Comparison of ENCODE assay signal across 7 cellular contexts in the genomic region with DNA sequence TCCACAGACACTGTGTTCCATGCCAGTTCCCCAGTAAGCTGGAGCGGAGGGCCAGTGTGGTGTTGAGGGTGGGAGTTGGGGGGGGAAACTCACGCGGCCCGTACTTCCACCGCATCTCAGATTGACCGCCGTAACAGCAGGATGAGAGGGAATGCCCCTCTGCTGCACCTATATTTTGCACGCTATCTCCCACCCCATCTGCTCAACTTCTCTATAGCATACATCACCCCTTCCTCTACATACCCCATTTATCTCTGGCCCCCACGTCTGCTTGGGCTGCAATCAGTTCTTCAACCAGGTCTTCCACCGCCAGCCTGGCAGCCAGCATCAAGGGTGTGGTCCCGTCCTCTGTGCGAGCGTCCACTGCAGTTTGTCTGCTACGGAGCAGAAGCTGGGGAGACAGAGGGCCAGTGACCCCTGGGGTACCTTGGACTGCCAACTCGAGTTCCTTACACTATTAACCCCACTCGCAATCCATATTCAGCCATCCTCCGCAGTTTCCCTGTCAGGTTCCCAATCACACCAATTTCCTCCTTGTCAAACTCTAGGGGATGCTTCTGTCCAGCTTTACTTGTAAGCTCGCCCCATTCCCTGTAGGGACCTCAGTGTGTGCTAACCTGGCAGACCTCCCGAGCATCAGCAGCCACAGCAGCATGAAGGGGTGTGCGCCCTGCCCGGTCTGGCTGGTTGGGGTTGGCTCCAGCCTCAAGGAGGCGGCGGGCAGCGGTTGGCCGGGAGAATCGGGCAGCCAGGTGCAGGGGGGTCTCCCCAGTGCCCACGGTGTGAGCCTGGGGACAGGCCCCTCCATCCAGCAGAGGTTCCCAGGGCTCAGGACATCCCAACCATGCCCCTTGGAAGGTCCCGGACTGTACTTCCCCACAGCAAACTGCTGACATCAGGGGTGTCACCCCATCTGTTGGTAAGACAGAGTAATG. TPM values are rescaled to one million over a fixed set of nuclear protein-coding genes. Genes with fewer than 3 reads are reported as not detected.
DNase-seq lines count a peak whose midpoint lies in the region; ATAC-seq, FAIRE-seq and TF ChIP-seq lines count a peak whose summit lies in the region.

No MANE protein-coding gene starts in this region.

- intact Hi-C loops in pancreas (cut with DNase I): no loop called here

- H3K9me3 ChIP-seq in pancreas: no peaks in the 10 kb centered on the region

- no peak for TF ChIP-seq CTCF in VCaP (conservative IDR thresholded peaks at IDR 0.05)
- TF ChIP-seq CTCF in foreskin keratinocyte (conservative IDR thresholded peaks at IDR 0.05): no peak
- TF ChIP-seq CTCF in pancreas (IDR thresholded peaks at IDR 0.05): no peak

- peak; percentile 19 for DNase-seq in HT-29 (ENCODE audit: low spot score)
- DNase-seq in foreskin keratinocyte: no peak
- DNase-seq in pancreas: peak in 2 of 6 donors; percentile 42 to 59
- DNase-seq in NCI-H187 treated with DMSO at 0.1 percent for 48 hours (lab: John Stamatoyannopoulos, UW): no peak
- no peak for DNase-seq in NCI-H510A (lab: John Stamatoyannopoulos, UW)

- H3K36me3 ChIP-seq in pancreas: no peaks in the 10 kb centered on the region

- ATAC-seq in foreskin keratinocyte (no peak), pancreas (no peak), HG03354 (IDR thresholded peaks at IDR 0.05; ENCODE audit: poor library complexity, severe bottlenecking, unreplicated experiment) (no peak)

- peak overlapping the region; percentile 97 for H3K27ac ChIP-seq in VCaP
- peak overlapping the region; percentile 97 for H3K27ac ChIP-seq in foreskin keratinocyte
- H3K27ac ChIP-seq in pancreas: peak overlapping the region; percentile 99 to 100 (median 100)

- FAIRE-seq in pancreas (lab: Jason Lieb, UNC): no peak

- 28 to 31% methylated on average over 26 to 28 of the region's 28 CpGs for WGBS in pancreas, 2 donors

- H3K27me3 ChIP-seq in foreskin keratinocyte: no peaks in the 10 kb centered on the region
- H3K27me3 ChIP-seq in pancreas: no peaks in the 10 kb centered on the region

- H3K4me3 ChIP-seq in pancreas: peak overlapping the region; percentile 58 to 83 (median 68)

- peaks cover 11% of the 10 kb centered on the region for H3K4me1 ChIP-seq in foreskin keratinocyte
- peaks cover 0 to 16% (median 0%) of the 10 kb centered on the region in 3 donors for H3K4me1 ChIP-seq in pancreas

RNA-seq across cellular contexts. Expression of a gene that starts 4.5 kb away (rescaled TPM):
- total RNA-seq in HT-29 (2014; rRNA removed; shearing (Covaris generic)): 2.2 and 4.7 TPM in 2 replicates
- total RNA-seq in foreskin keratinocyte: 12.3 and 13.2 TPM in 2 replicates
- polyA plus RNA-seq in foreskin keratinocyte: 18.5 and 19.1 TPM in 2 replicates
- total RNA-seq in pancreas: 10 to 100 TPM in 1 of 6 donors, 1 to 10 TPM in 3, under 1 TPM in 2; 0.59 to 10.1 (median 2.9) TPM
- 1 to 10 TPM; 5.2 to 5.4 TPM for polyA plus RNA-seq in pancreas

RNA-seq across cellular contexts. Expression of a gene that starts 6.9 kb away (rescaled TPM):
- 16.6 and 18.7 TPM in 2 replicates for total RNA-seq in HT-29 (2014; rRNA removed; shearing (Covaris generic))
- total RNA-seq in foreskin keratinocyte: 37.3 and 38.5 TPM in 2 replicates
- 33.4 and 39.0 TPM in 2 replicates for polyA plus RNA-seq in foreskin keratinocyte
- total RNA-seq in pancreas: 10 to 100 TPM; 20.4 to 45.7 (median 26.1) TPM
- 10 to 100 TPM; 45.9 to 56.3 TPM for polyA plus RNA-seq in pancreas

RNA-seq across cellular contexts. Expression of a gene that starts 12.9 kb away (rescaled TPM):
- total RNA-seq in HT-29 (2014; rRNA removed; shearing (Covaris generic)): 3.0 and 4.9 TPM in 2 replicates
- total RNA-seq in foreskin keratinocyte (2.7 and 3.2 TPM in 2 replicates), pancreas (1 to 10 TPM; 1.9 to 4.4 (median 2.9) TPM)
- polyA plus RNA-seq in foreskin keratinocyte (5.6 and 6.7 TPM in 2 replicates), pancreas (10 to 100 TPM; 14.1 to 20.6 TPM)

RNA-seq across cellular contexts. Expression of a gene that starts 18.7 kb away (rescaled TPM):
- 45.4 and 50.5 TPM in 2 replicates for total RNA-seq in HT-29 (2014; rRNA removed; shearing (Covaris generic))
- total RNA-seq in foreskin keratinocyte: 32.3 and 32.7 TPM in 2 replicates
- 54.0 and 54.7 TPM in 2 replicates for polyA plus RNA-seq in foreskin keratinocyte
- 10 to 100 TPM; 16.1 to 28.5 (median 23.2) TPM for total RNA-seq in pancreas
- polyA plus RNA-seq in pancreas: 10 to 100 TPM; 29.0 to 41.4 TPM

RNA-seq across cellular contexts. Expression of a gene that starts 21.1 kb away (rescaled TPM):
- 48.6 and 52.8 TPM in 2 replicates for total RNA-seq in HT-29 (2014; rRNA removed; shearing (Covaris generic))
- total RNA-seq in foreskin keratinocyte (57.1 and 61.4 TPM in 2 replicates), pancreas (10 to 100 TPM; 10.1 to 28.1 (median 15.7) TPM)
- polyA plus RNA-seq in foreskin keratinocyte (75.1 and 80.7 TPM in 2 replicates), pancreas (10 to 100 TPM; 19.6 to 24.5 TPM)
